In the genomic region with DNA sequence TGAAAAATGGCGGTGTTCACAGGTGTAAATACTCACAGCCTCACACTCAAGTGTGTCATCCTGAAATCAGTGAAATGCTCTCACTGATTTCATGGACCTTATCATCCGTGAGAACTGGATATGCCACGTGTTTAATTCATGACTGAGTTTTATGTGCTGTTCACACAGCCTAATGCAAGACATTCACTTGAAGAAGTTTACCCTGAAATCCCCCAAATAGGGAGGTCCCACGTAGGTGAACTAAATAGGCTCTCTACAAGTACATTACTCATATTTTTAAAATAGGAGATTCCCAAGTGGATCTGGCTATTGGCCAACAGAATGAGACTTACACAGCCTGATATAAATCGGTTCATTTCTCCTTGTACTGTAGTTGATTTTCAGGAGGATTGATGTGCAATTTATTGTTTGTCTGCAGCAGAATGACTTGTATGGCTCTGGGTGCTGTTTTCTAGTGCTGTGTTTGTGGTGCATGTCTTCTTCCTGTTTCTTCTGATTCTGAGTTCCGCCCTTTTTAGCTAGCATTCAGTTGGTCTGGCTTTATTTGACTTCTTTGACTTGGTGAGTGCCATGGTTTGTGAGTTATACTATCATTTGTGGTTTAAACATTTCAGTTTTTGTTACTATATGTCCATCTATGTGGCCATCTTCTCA, we compare ENCODE assay signal across 9 cellular contexts. TPM values are rescaled to one million over a fixed set of nuclear protein-coding genes. Genes with fewer than 3 reads are reported as not detected.
A peak's percentile ranks its signal among the peaks of the same experiment; 100 is the strongest.
DNase-seq lines count a peak whose midpoint lies in the region; ATAC-seq, FAIRE-seq and TF ChIP-seq lines count a peak whose summit lies in the region.
"Had no signal": no experiment of that assay in that cellular context is flagged by ENCODE, and none has a peak within 500 bp of the region (broad histone marks: within the 10 kb centered on the region; RNA-seq: fewer than 3 reads in every experiment).

No MANE protein-coding gene starts in this region.

- in situ Hi-C loops in KBM-7 (cut with MboI; ENCODE audit: low pct_unique_long_range_greater_than_20kb, low sequenced_read_pairs) = no loop called here

- no peaks in the 10 kb centered on the region for H3K9me1 ChIP-seq in keratinocyte (ENCODE audit: control insufficient read depth, extremely low read depth, insufficient read depth, low read length)

- H4K20me1 ChIP-seq in BLaER1 treated with 17β-estradiol and CSF1 and Interleukin-3, amounts not matched to agents 10 nM and 100 nM = peaks cover 50 to 100% (median 90%) of the 10 kb centered on the region in 11 experiments; a peak in 21 of 22 replicates
- peaks cover 26% of the 10 kb centered on the region for H4K20me1 ChIP-seq in keratinocyte (ENCODE audit: control insufficient read depth, extremely low read depth, insufficient read depth, low read length)

- TF ChIP-seq CTCF in keratinocyte (optimal IDR thresholded peaks at IDR 0.05 in 1 of 3, IDR thresholded peaks at IDR 0.05 in 1 of 3, conservative IDR thresholded peaks at IDR 0.05 in 1 of 3; ENCODE audit: extremely low read depth in 1 of 3, insufficient read depth in 2 of 3, low read length in 3 of 3) = no peak

- ATAC-seq in GM19468 (IDR thresholded peaks at IDR 0.05; ENCODE audit: extremely low read depth, unreplicated experiment) (peak; percentile 28), GM19397 (IDR thresholded peaks at IDR 0.05; ENCODE audit: unreplicated experiment) (no peak), esophagus mucosa (no peak), HG02623 (IDR thresholded peaks at IDR 0.05; ENCODE audit: unreplicated experiment) (no peak)

- no peak overlapping the region for H3K9ac ChIP-seq in BLaER1 treated with 17β-estradiol and CSF1 and Interleukin-3, amounts not matched to agents 10 nM and 100 nM
- no peak overlapping the region for H3K9ac ChIP-seq in keratinocyte (ENCODE audit: control insufficient read depth, extremely low read depth, insufficient read depth, low read length)

- no peak overlapping the region for H3K4me3 ChIP-seq in BLaER1 treated with 17β-estradiol and CSF1 and Interleukin-3, amounts not matched to agents 10 nM and 100 nM
- no peak overlapping the region for H3K4me3 ChIP-seq in keratinocyte (ENCODE audit: control insufficient read depth in 2 of 3, extremely low read depth in 1 of 3, insufficient read depth in 2 of 3, low read depth in 1 of 3, low read length in 3 of 3)
- H3K4me3 ChIP-seq: testis had no signal

- dilution Hi-C loops in keratinocyte (cut with MboI; ENCODE audit: extremely low pct_ligation_motif_present, low sequenced_read_pairs) = no loop called here

- H2AFZ ChIP-seq in keratinocyte (ENCODE audit: control insufficient read depth, low read length) = no peak overlapping the region

- H3K9me3 ChIP-seq in BLaER1 treated with 17β-estradiol and CSF1 and Interleukin-3, amounts not matched to agents 10 nM and 100 nM (replicated peaks in 1 of 11) = peaks cover 14 to 26% (median 19%) of the 10 kb centered on the region in 11 experiments
- H3K9me3 ChIP-seq in keratinocyte (ENCODE audit: control insufficient read depth, low read depth, low read length) = peaks cover 3% of the 10 kb centered on the region
- H3K9me3 ChIP-seq: testis had no signal

- peak overlapping the region; percentile 16 to 90 (median 70) for H3K4me2 ChIP-seq in BLaER1 treated with 17β-estradiol and CSF1 and Interleukin-3, amounts not matched to agents 10 nM and 100 nM
- peak overlapping the region; percentile 39 for H3K4me2 ChIP-seq in keratinocyte (ENCODE audit: control insufficient read depth, extremely low read depth, insufficient read depth, low read depth, low read length)

- H3K27me3 ChIP-seq in BLaER1 treated with 17β-estradiol and CSF1 and Interleukin-3, amounts not matched to agents 10 nM and 100 nM = no peaks in the 10 kb centered on the region
- no peaks in the 10 kb centered on the region for H3K27me3 ChIP-seq in keratinocyte (ENCODE audit: control insufficient read depth, extremely low read depth, insufficient read depth, low read length)
- H3K27me3 ChIP-seq: testis had no signal

- FAIRE-seq in keratinocyte (lab: Jason Lieb, UNC) = no peak

- H3K4me1 ChIP-seq in BLaER1 treated with 17β-estradiol and CSF1 and Interleukin-3, amounts not matched to agents 10 nM and 100 nM = peaks cover 62 to 89% (median 77%) of the 10 kb centered on the region in 10 experiments
- H3K4me1 ChIP-seq in keratinocyte (ENCODE audit: control insufficient read depth, extremely low read depth, insufficient read depth, low read length) = peaks cover 54% of the 10 kb centered on the region

- DNase-seq in KBM-7 = peak; percentile 73
- DNase-seq in keratinocyte (ENCODE audit: low read depth, low spot score) = no peak
- no peak for DNase-seq in HuH-7.5 (ENCODE audit: low spot score)
- DNase-seq: testis had no signal

- peak overlapping the region in 4 of 11 experiments; percentile 18 to 39 (median 24); a peak in 3 of 22 replicates for H3K27ac ChIP-seq in BLaER1 treated with 17β-estradiol and CSF1 and Interleukin-3, amounts not matched to agents 10 nM and 100 nM
- peak overlapping the region; percentile 36 for H3K27ac ChIP-seq in keratinocyte (ENCODE audit: control insufficient read depth, insufficient read depth, low read length)
- H3K27ac ChIP-seq: testis had no signal

- peaks cover 100% of the 10 kb centered on the region for H3K79me2 ChIP-seq in keratinocyte (ENCODE audit: control insufficient read depth, insufficient read depth, low read length)

- H3K36me3 ChIP-seq in BLaER1 treated with 17β-estradiol and CSF1 and Interleukin-3, amounts not matched to agents 10 nM and 100 nM = peaks cover 0 to 27% (median 19%) of the 10 kb centered on the region in 11 experiments; a peak in 19 of 22 replicates
- H3K36me3 ChIP-seq in keratinocyte (ENCODE audit: control insufficient read depth in 2 of 2, extremely low read depth in 1 of 2, insufficient read depth in 2 of 2, low read length in 2 of 2) = peaks cover 0 to 3% of the 10 kb centered on the region in 2 experiments

RNA-seq across cellular contexts. Expression of gene TRIO, which starts 25.1 kb away (rescaled TPM):
- polyA plus RNA-seq in keratinocyte = 56.6 to 72.1 TPM (median 57.2 TPM) in 3 replicates
- 54.4 TPM for polyA plus RNA-seq in keratinocyte (2011; ENCODE audit: low read depth)
- 42.3 and 46.0 TPM in 2 replicates for polyA plus RNA-seq in keratinocyte (2011; cell fraction: cytosol; rRNA removed)
- 227 and 249 TPM in 2 replicates for polyA plus RNA-seq in keratinocyte (2011; cell fraction: nucleus; rRNA removed)
- 33.9 and 54.9 TPM in 2 replicates for polyA plus RNA-seq in keratinocyte (2012; ENCODE audit: low replicate concordance)
- polyA minus RNA-seq in keratinocyte = 358 to 455 TPM (median 446 TPM) in 3 replicates
- 73.3 TPM for polyA minus RNA-seq in keratinocyte (2011; cell fraction: cytosol; rRNA and poly(A)+ RNA removed)
- polyA minus RNA-seq in keratinocyte (2011; cell fraction: nucleus; rRNA and poly(A)+ RNA removed) = 348 and 654 TPM in 2 replicates
- 42.0 TPM for total RNA-seq in esophagus mucosa
